Comparison of ENCODE assay signal across 8 cellular contexts in genomic region chr1:9428601-9429368, GRCh38.
DNase-seq lines count a peak whose midpoint lies in the region; ATAC-seq and TF ChIP-seq lines count a peak whose summit lies in the region.

No MANE protein-coding gene starts in this region.

- TF ChIP-seq CTCF in CD14-positive monocyte (IDR thresholded peaks at IDR 0.05) (no peak), left lung (IDR thresholded peaks at IDR 0.05) (peak in 1 of 2 donors; percentile 18)

- no peaks in the 10 kb centered on the region for H3K27me3 ChIP-seq in left lung

- no peaks in the 10 kb centered on the region for H3K36me3 Mint-ChIP-seq in CD14-positive monocyte

- ATAC-seq in GM19395 (IDR thresholded peaks at IDR 0.05; ENCODE audit: unreplicated experiment) (peak; percentile 65), HG03565 (IDR thresholded peaks at IDR 0.05; ENCODE audit: unreplicated experiment) (peak; percentile 77), left lung (peak; percentile 98)

- H3K4me1 ChIP-seq in left lung: peaks cover 5 to 28% of the 10 kb centered on the region in 2 donors

- peaks cover 32% of the 10 kb centered on the region for H3K4me1 Mint-ChIP-seq in CD14-positive monocyte

- no peaks in the 10 kb centered on the region for H3K9me3 Mint-ChIP-seq in CD14-positive monocyte

- H3K4me3 Mint-ChIP-seq in CD14-positive monocyte: peak overlapping the region; percentile 98 to 99

- peak overlapping the region; percentile 46 to 59 for H3K4me3 ChIP-seq in left lung

- no peaks in the 10 kb centered on the region for H3K9me3 ChIP-seq in left lung

- H3K27me3 Mint-ChIP-seq in CD14-positive monocyte (ENCODE audit: low read depth in 3 of 3): peaks cover 17 to 25% (median 24%) of the 10 kb centered on the region in 3 donors

- DNase-seq in CD14-positive monocyte (ENCODE audit: low spot score): peak; percentile 98
- DNase-seq in NCI-H748 treated with DMSO at 0.1 percent for 48 hours (lab: John Stamatoyannopoulos, UW): peak; percentile 94
- DNase-seq in activated CD4-positive, alpha-beta T cell treated with anti-CD3 and anti-CD28 coated beads, Interleukin-2, amount 50 U/mL, for 4 hours: peak; percentile 100
- DNase-seq in dermis blood vessel endothelial cell: peak; percentile 100
- DNase-seq in left lung: peak; percentile 99
- peak; percentile 99 for DNase-seq in stimulated activated CD4-positive, alpha-beta T cell treated with anti-CD3 and anti-CD28 coated beads, Interleukin-2, amount 100 ng/mL, for 4 hours (ENCODE audit: low read depth)

- intact Hi-C loops in CD14-positive monocyte (cut with micrococcal nuclease) (loop anchor here in 1 of 2 donors (5.0 kb wide), 1 partner anchor 109 kb away; the partner anchor contains the start of gene SLC25A33), left lung (cut with DNase I) (no loop called here)

- peak overlapping the region; percentile 89 to 95 (median 93) for H3K27ac Mint-ChIP-seq in CD14-positive monocyte

- peak overlapping the region; percentile 78 to 79 for H3K27ac ChIP-seq in left lung

- H3K36me3 ChIP-seq in left lung: no peaks in the 10 kb centered on the region

Comparison
In these comparisons a context has a peak if more than half of its experiments do, and no peak if none do; other contexts are left out.
1. Peak in every context shown above with its lines: DNase-seq, ATAC-seq, H3K4me3 ChIP-seq and H3K27ac ChIP-seq.